In genomic region chr22:45207981-45208664, GRCh38 we compare ENCODE assay signal across 10 cellular contexts. TPM values are rescaled to one million over a fixed set of nuclear protein-coding genes. Genes with fewer than 3 reads are reported as not detected.
DNase-seq lines count a peak whose midpoint lies in the region; ATAC-seq and TF ChIP-seq lines count a peak whose summit lies in the region.
"Had no signal": no experiment of that assay in that cellular context is flagged by ENCODE, and none has a peak within 500 bp of the region (broad histone marks: within the 10 kb centered on the region; RNA-seq: fewer than 3 reads in every experiment).

No MANE protein-coding gene starts in this region.

- H3K27me3 Mint-ChIP-seq in MCF 10A (ENCODE audit: insufficient read depth, unreplicated experiment), result no peaks in the 10 kb centered on the region
- H3K27me3 Mint-ChIP-seq: stimulated activated naive B cell treated with anti-CD40 and anti-IgM and Interleukin-4, amounts not matched to agents 10 μg/mL and 1 μg/mL and 100 μg/mL, for 72 hours had no signal

- peaks cover 13% of the 10 kb centered on the region for H3K4me1 Mint-ChIP-seq in MCF 10A (ENCODE audit: insufficient read depth, unreplicated experiment)

- H3K4me3 ChIP-seq in breast epithelium (no peak overlapping the region), OCI-LY7 (ENCODE audit: low read depth, low read length, poor library complexity, severe bottlenecking) (no peak overlapping the region)

- H3K27ac ChIP-seq in breast epithelium (peak overlapping the region in 1 of 2 donors; percentile 87), temporal lobe (ENCODE audit: low read depth, low read length) (peak overlapping the region; percentile 100), OCI-LY7 (ENCODE audit: low read depth, low read length, poor library complexity, severe bottlenecking) (no peak overlapping the region)

- no peaks in the 10 kb centered on the region for H3K27me3 ChIP-seq in breast epithelium

- H3K4me2 ChIP-seq in OCI-LY7 (ENCODE audit: low read length), result no peak overlapping the region

- TF ChIP-seq POLR2A in breast epithelium (IDR thresholded peaks at IDR 0.05), result no peak

- no peak for TF ChIP-seq CTCF in MCF 10A (IDR thresholded peaks at IDR 0.05; ENCODE audit: unreplicated experiment)
- no peak for TF ChIP-seq CTCF in breast epithelium (IDR thresholded peaks at IDR 0.05)
- TF ChIP-seq CTCF in OCI-LY7 (conservative IDR thresholded peaks at IDR 0.05; ENCODE audit: low read length), result no peak

- peak; percentile 21 for DNase-seq in MCF 10A (ENCODE audit: unreplicated experiment)
- no peak for DNase-seq in breast epithelium (ENCODE audit: low spot score in 2 of 2)
- DNase-seq in astrocyte of the hippocampus (ENCODE audit: low read depth, low spot score), result peak; percentile 41
- peak; percentile 79 for DNase-seq in islet precursor cell
- DNase-seq in OCI-LY7 (ENCODE audit: low spot score), result no peak
- DNase-seq: activated CD4-positive, CD25-positive, alpha-beta regulatory T cell treated with anti-CD3 and anti-CD28 coated beads, Interleukin-2, amount 50 U/mL, for 72 hours; stimulated activated naive B cell treated with anti-CD40 and anti-IgM and Interleukin-4, amounts not matched to agents 10 μg/mL and 1 μg/mL and 100 μg/mL, for 72 hours had no signal

- CTCF ChIA-PET in MCF 10A (lab: Yijun Ruan, JAX), result interaction anchor here (0.6 to 2.0 kb wide), 6 partner anchors 10 to 1482 kb away, joined by 3 to 9 read pairs (median 4); no protein-coding TSS in a partner anchor
- CTCF ChIA-PET in OCI-LY7 (lab: Charles Lee; ENCODE audit: unreplicated experiment), result interaction anchor here (0.5 to 1.1 kb wide), 2 partner anchors 13 to 55 kb away, joined by 3 read pairs; no protein-coding TSS in a partner anchor

- peaks cover 26% of the 10 kb centered on the region for H3K36me3 Mint-ChIP-seq in MCF 10A (ENCODE audit: insufficient read depth, unreplicated experiment)

- no peak for ATAC-seq in GM21723 (IDR thresholded peaks at IDR 0.05; ENCODE audit: unreplicated experiment)
- ATAC-seq in GM21737 (IDR thresholded peaks at IDR 0.05; ENCODE audit: unreplicated experiment), result no peak
- ATAC-seq: stimulated activated naive B cell treated with anti-CD40 and anti-IgM and Interleukin-4, amounts not matched to agents 10 μg/mL and 1 μg/mL and 100 μg/mL, for 72 hours had no signal

- no peak overlapping the region for H3K27ac Mint-ChIP-seq in MCF 10A (ENCODE audit: low read depth, unreplicated experiment)
- H3K27ac Mint-ChIP-seq: stimulated activated naive B cell treated with anti-CD40 and anti-IgM and Interleukin-4, amounts not matched to agents 10 μg/mL and 1 μg/mL and 100 μg/mL, for 72 hours had no signal

- H3K9me2 ChIP-seq in OCI-LY7 (ENCODE audit: insufficient read depth, low read length), result no peaks in the 10 kb centered on the region

- intact Hi-C loops in MCF 10A (cut with micrococcal nuclease), result loop anchor here (2.0 kb wide), 1 partner anchor 39 kb away; no protein-coding TSS in a partner anchor
- intact Hi-C loops in breast epithelium (cut with DNase I; ENCODE audit: low total_unique reads), result no loop called here
- intact Hi-C loops in OCI-LY7 (cut with micrococcal nuclease; ENCODE audit: unreplicated experiment), result no loop called here

- no peaks in the 10 kb centered on the region for H3K36me3 ChIP-seq in breast epithelium
- H3K36me3 ChIP-seq in OCI-LY7 (ENCODE audit: insufficient read depth, low read length), result peaks cover 71% of the 10 kb centered on the region

- no peaks in the 10 kb centered on the region for H3K9me3 ChIP-seq in breast epithelium
- no peaks in the 10 kb centered on the region for H3K9me3 ChIP-seq in OCI-LY7 (ENCODE audit: low read length)

- H3K4me3 Mint-ChIP-seq in MCF 10A (ENCODE audit: unreplicated experiment), result no peak overlapping the region
- H3K4me3 Mint-ChIP-seq: stimulated activated naive B cell treated with anti-CD40 and anti-IgM and Interleukin-4, amounts not matched to agents 10 μg/mL and 1 μg/mL and 100 μg/mL, for 72 hours had no signal

- H4K20me1 ChIP-seq in OCI-LY7 (ENCODE audit: insufficient read depth, low read length), result no peaks in the 10 kb centered on the region; the same call in 1 of the 2 replicates

- H3K4me1 ChIP-seq in breast epithelium (peaks cover 0 to 7% of the 10 kb centered on the region in 2 donors), OCI-LY7 (ENCODE audit: insufficient read depth, low read length, poor library complexity, severe bottlenecking) (no peaks in the 10 kb centered on the region)

- POLR2A ChIA-PET in MCF 10A (lab: Yijun Ruan, JAX), result interaction anchor here (1.0 kb wide), 1 partner anchor 23 kb away, joined by 4 read pairs; no protein-coding TSS in a partner anchor
- POLR2A ChIA-PET in OCI-LY7 (lab: Charles Lee), result no interaction called here

- BruUV-seq in MCF 10A (replicated peaks; lab: Mats Ljungman, UMichigan), result no TSS peak
- no TSS peak for BruUV-seq in OCI-LY7 (replicated peaks; lab: Mats Ljungman, UMichigan)

- H2AFZ ChIP-seq in OCI-LY7 (ENCODE audit: low read length), result no peak overlapping the region

- H3K9me3 Mint-ChIP-seq in MCF 10A (ENCODE audit: unreplicated experiment), result no peaks in the 10 kb centered on the region
- H3K9me3 Mint-ChIP-seq: stimulated activated naive B cell treated with anti-CD40 and anti-IgM and Interleukin-4, amounts not matched to agents 10 μg/mL and 1 μg/mL and 100 μg/mL, for 72 hours had no signal

- peaks cover 7% of the 10 kb centered on the region for H3K79me2 ChIP-seq in OCI-LY7 (ENCODE audit: insufficient read depth, low read depth, low read length)

RNA-seq across cellular contexts. Expression of gene KIAA0930, which starts 32.6 kb away (rescaled TPM):
- total RNA-seq in MCF 10A (2022), result 61.9 and 63.4 TPM in 2 replicates
- 10 to 100 TPM; 29.4 to 45.3 (median 35.1) TPM for total RNA-seq in breast epithelium
- 42.0 TPM for total RNA-seq in temporal lobe
- 55.1 and 80.7 TPM in 2 replicates for total RNA-seq in OCI-LY7 (2014; rRNA removed; shearing (Covaris generic))
- total RNA-seq in OCI-LY7 (2022), result 85.3 and 93.9 TPM in 2 replicates

RNA-seq across cellular contexts. Expression of gene NUP50, which starts 44.4 kb away (rescaled TPM):
- total RNA-seq in MCF 10A (2022) (70.3 and 72.5 TPM in 2 replicates), breast epithelium (10 to 100 TPM; 40.6 to 53.9 (median 49.2) TPM), temporal lobe (37.6 TPM), OCI-LY7 (2022) (132 and 134 TPM in 2 replicates)
- 100 and 107 TPM in 2 replicates for total RNA-seq in OCI-LY7 (2014; rRNA removed; shearing (Covaris generic))

Comparison
In these comparisons a context has a peak if more than half of its experiments do, and no peak if none do; other contexts are left out.
1. DNase-seq: peak in MCF 10A (single experiment), astrocyte of the hippocampus (single experiment) and islet precursor cell (single experiment); none in breast epithelium (0 of 2) and OCI-LY7 (single experiment).